ENCODE assay signal across 2 cellular contexts in the genomic region with DNA sequence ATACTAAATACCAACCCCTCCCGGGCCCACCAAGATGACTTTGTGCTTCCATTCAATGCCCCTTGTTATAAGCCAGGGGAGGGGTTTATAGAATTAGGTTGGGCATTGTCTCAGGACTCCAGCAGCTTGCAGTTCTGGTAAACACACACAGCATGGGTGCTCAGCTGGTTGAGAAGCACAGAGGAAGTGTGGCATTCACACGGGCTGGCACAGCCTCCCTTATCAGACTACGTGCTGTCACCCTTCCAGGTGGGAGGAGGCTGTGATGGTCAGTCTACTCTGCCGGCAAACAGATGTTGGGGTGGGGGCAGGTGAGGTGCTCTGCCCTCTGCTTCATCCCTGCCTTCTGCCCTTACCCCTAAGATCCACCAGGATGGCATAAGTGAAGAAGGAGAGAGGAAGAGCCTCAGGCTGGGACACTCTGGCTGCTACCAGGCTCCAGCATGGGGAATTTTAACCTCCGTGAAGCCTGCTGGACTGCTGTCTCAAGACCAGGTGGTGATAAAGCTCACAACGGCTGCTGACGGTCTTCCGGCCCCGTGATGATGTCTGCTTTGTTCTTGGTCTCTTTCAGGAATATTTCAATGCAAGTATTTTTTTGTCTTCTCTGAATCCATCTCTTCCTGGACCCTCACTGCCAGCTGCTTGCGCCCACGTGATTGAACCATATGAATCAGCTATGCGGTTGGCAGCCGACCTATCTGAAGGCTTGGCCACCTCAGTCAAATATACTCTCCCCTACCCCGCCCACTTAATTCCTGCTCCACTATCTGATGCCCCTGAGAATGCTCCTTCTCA.
A peak's percentile ranks its signal among the peaks of the same experiment; 100 is the strongest.
TF ChIP-seq lines count a peak whose summit lies in the region.

No MANE protein-coding gene starts in this region.

TF ChIP-seq in K562, 482 proteins besides CTCF, POLR2A, EP300 and RAD21:
- no peak for TF ChIP-seq HCFC1 (IDR thresholded peaks at IDR 0.05; ENCODE audit: low read depth, low read length)
- TF ChIP-seq JUN (IDR thresholded peaks at IDR 0.05; ENCODE audit: borderline replicate concordance, low read depth, low read length): no peak
- no peak for TF ChIP-seq JUN (CRISPR knock-in tag; IDR thresholded peaks at IDR 0.05; ENCODE audit: borderline replicate concordance)
- TF ChIP-seq GABPA (tag; conservative IDR thresholded peaks at IDR 0.05; ENCODE audit: low read depth): 0 out of 2 replicates have a peak, but pooled peaks have one; percentile 24
- 0 out of 2 replicates have a peak, but pooled peaks have one; percentile 7 for TF ChIP-seq EGR1 (conservative IDR thresholded peaks at IDR 0.05)
- no peak for TF ChIP-seq TCF7 (IDR thresholded peaks at IDR 0.05; ENCODE audit: borderline replicate concordance)

TF ChIP-seq in HEK293T, 16 proteins besides CTCF, POLR2A, EP300 and RAD21:
- no peak for TF ChIP-seq NFRKB (IDR thresholded peaks at IDR 0.05)
- TF ChIP-seq BHLHE40 (IDR thresholded peaks at IDR 0.05; ENCODE audit: borderline replicate concordance): no peak
- no peak for TF ChIP-seq SUZ12 (IDR thresholded peaks at IDR 0.05)
- TF ChIP-seq, protein P1, sequence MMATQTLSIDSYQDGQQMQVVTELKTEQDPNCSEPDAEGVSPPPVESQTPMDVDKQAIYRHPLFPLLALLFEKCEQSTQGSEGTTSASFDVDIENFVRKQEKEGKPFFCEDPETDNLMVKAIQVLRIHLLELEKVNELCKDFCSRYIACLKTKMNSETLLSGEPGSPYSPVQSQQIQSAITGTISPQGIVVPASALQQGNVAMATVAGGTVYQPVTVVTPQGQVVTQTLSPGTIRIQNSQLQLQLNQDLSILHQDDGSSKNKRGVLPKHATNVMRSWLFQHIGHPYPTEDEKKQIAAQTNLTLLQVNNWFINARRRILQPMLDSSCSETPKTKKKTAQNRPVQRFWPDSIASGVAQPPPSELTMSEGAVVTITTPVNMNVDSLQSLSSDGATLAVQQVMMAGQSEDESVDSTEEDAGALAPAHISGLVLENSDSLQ (IDR thresholded peaks at IDR 0.05): no peak
- no peak for TF ChIP-seq FOXA1 (IDR thresholded peaks at IDR 0.05)
- no peak for TF ChIP-seq L3MBTL2 (conservative IDR thresholded peaks at IDR 0.05)
- no peak for TF ChIP-seq CTBP1 (IDR thresholded peaks at IDR 0.05; ENCODE audit: borderline replicate concordance)
- TF ChIP-seq HDGF (IDR thresholded peaks at IDR 0.05; ENCODE audit: borderline replicate concordance): no peak
- TF ChIP-seq FOXK2 (IDR thresholded peaks at IDR 0.05): no peak
- TF ChIP-seq SP1 (IDR thresholded peaks at IDR 0.05): no peak
- TF ChIP-seq ELF4 (IDR thresholded peaks at IDR 0.05): no peak
- TF ChIP-seq TARDBP (IDR thresholded peaks at IDR 0.05): no peak
- TF ChIP-seq ARNT (IDR thresholded peaks at IDR 0.05): no peak
- no peak for TF ChIP-seq FOXM1 (IDR thresholded peaks at IDR 0.05; ENCODE audit: borderline replicate concordance)
- no peak for TF ChIP-seq LEF1 (IDR thresholded peaks at IDR 0.05; ENCODE audit: borderline replicate concordance)
- no peak for TF ChIP-seq ZNF384 (IDR thresholded peaks at IDR 0.05)
